In the genomic region with DNA sequence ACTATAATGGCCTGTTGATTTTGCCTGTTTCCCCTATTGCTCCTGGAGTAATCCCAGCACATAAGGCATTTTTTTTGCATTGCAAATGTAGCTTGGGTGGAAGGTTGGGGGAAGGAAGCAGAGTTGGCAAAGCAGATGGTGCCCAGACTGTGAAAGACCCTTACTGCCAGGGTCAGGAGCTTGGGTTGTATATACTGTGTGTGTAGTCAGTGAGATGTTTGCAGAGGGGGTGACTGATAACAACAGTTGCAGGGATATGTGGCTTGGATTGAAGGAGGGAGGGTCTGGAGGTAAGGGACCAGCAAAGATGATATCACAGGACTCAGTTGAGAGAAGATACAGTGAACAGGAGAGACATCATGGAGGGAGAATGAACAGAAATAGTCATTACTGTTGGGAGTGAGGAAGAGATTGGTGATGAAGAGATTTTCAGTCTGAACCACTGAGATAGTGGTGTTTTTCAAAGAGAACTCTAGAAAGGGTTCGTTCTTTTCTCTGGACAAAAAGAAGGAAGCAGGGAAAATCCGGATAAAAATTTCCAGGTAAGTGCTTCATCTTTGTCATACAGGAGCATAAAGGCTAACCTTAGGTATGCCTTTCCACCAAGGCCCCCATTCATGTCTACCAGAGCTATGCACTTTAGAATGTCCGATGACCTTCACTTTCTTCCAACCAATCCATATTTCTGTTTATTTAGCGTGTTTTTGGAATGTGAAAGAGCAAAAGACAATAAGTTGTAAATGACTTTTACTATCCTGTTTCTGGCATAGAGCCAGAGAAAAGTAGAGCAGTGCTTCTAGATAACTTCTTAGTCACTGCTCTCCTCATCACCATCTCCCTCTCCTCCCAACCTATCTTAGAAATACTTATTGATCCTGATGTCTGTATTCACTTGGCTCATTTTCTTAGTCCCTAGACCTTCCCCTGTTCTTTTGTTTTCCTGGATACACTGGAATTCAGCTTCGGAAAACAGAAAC, we compare ENCODE assay signal across 1 cellular context.
TF ChIP-seq lines count a peak whose summit lies in the region.

No MANE protein-coding gene starts in this region.

TF ChIP-seq in HepG2, 621 proteins besides CTCF, POLR2A, EP300 and RAD21 (continued from another document and continues in another):
- TF ChIP-seq KDM1A (CRISPR knock-in tag; IDR thresholded peaks at IDR 0.05) (peak; percentile 72), FOXP1 (IDR thresholded peaks at IDR 0.05) (peak; percentile 68; the same call in 1 of the 2 replicates), FOXP1 (CRISPR knock-in tag; IDR thresholded peaks at IDR 0.05) (peak; percentile 87), ZNF550 (CRISPR knock-in tag; IDR thresholded peaks at IDR 0.05; ENCODE audit: borderline replicate concordance) (no peak; the same call in 1 of the 2 replicates), KDM2A (CRISPR knock-in tag; IDR thresholded peaks at IDR 0.05; ENCODE audit: borderline replicate concordance, low read depth) (no peak), HOXD1 (CRISPR knock-in tag; IDR thresholded peaks at IDR 0.05) (peak; percentile 55; the same call in 1 of the 2 replicates), SAP130 (CRISPR knock-in tag; IDR thresholded peaks at IDR 0.05; ENCODE audit: low read depth) (peak; percentile 69), HOXA3 (CRISPR knock-in tag; IDR thresholded peaks at IDR 0.05) (peak; percentile 74), ZNF616 (CRISPR knock-in tag; IDR thresholded peaks at IDR 0.05; ENCODE audit: low read depth) (no peak), ZNF235 (CRISPR knock-in tag; IDR thresholded peaks at IDR 0.05; ENCODE audit: borderline replicate concordance) (no peak), REPIN1 (CRISPR knock-in tag; IDR thresholded peaks at IDR 0.05; ENCODE audit: borderline replicate concordance, low read depth) (0 out of 2 replicates have a peak, but pooled peaks have one; percentile 73), ONECUT2 (CRISPR knock-in tag; IDR thresholded peaks at IDR 0.05) (peak; percentile 95), ISL2 (CRISPR knock-in tag; IDR thresholded peaks at IDR 0.05) (peak; percentile 96), POGZ (CRISPR knock-in tag; IDR thresholded peaks at IDR 0.05) (peak; percentile 99), RARA (CRISPR knock-in tag; IDR thresholded peaks at IDR 0.05) (peak; percentile 94), ZNF614 (CRISPR knock-in tag; IDR thresholded peaks at IDR 0.05; ENCODE audit: borderline replicate concordance) (peak; percentile 86; the same call in 1 of the 2 replicates), ZNF549 (CRISPR knock-in tag; IDR thresholded peaks at IDR 0.05) (no peak), ZNF264 (CRISPR knock-in tag; IDR thresholded peaks at IDR 0.05) (0 out of 2 replicates have a peak, but pooled peaks have one; percentile 73), ZNF180 (CRISPR knock-in tag; IDR thresholded peaks at IDR 0.05; ENCODE audit: borderline replicate concordance, low read depth) (no peak), ISX (CRISPR knock-in tag; conservative IDR thresholded peaks at IDR 0.05) (no peak; the same call in 1 of the 2 replicates), HNF4G (IDR thresholded peaks at IDR 0.05; ENCODE audit: borderline replicate concordance, low read depth, low read length) (peak; percentile 72), HNF4G (CRISPR knock-in tag; IDR thresholded peaks at IDR 0.05; ENCODE audit: borderline replicate concordance, low read depth) (peak; percentile 58; the same call in 1 of the 2 replicates), JDP2 (CRISPR knock-in tag; IDR thresholded peaks at IDR 0.05; ENCODE audit: borderline replicate concordance) (no peak), HOXA5 (CRISPR knock-in tag; IDR thresholded peaks at IDR 0.05) (peak; percentile 75; the same call in 1 of the 2 replicates), ZNF768 (CRISPR knock-in tag; IDR thresholded peaks at IDR 0.05) (no peak)
- TF ChIP-seq, protein P1, sequence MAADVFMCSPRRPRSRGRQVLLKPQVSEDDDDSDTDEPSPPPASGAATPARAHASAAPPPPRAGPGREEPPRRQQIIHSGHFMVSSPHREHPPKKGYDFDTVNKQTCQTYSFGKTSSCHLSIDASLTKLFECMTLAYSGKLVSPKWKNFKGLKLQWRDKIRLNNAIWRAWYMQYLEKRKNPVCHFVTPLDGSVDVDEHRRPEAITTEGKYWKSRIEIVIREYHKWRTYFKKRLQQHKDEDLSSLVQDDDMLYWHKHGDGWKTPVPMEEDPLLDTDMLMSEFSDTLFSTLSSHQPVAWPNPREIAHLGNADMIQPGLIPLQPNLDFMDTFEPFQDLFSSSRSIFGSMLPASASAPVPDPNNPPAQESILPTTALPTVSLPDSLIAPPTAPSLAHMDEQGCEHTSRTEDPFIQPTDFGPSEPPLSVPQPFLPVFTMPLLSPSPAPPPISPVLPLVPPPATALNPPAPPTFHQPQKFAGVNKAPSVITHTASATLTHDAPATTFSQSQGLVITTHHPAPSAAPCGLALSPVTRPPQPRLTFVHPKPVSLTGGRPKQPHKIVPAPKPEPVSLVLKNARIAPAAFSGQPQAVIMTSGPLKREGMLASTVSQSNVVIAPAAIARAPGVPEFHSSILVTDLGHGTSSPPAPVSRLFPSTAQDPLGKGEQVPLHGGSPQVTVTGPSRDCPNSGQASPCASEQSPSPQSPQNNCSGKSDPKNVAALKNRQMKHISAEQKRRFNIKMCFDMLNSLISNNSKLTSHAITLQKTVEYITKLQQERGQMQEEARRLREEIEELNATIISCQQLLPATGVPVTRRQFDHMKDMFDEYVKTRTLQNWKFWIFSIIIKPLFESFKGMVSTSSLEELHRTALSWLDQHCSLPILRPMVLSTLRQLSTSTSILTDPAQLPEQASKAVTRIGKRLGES (CRISPR knock-in tag; IDR thresholded peaks at IDR 0.05; ENCODE audit: borderline replicate concordance), result 0 out of 2 replicates have a peak, but pooled peaks have one; percentile 25
- TF ChIP-seq, protein P2, sequence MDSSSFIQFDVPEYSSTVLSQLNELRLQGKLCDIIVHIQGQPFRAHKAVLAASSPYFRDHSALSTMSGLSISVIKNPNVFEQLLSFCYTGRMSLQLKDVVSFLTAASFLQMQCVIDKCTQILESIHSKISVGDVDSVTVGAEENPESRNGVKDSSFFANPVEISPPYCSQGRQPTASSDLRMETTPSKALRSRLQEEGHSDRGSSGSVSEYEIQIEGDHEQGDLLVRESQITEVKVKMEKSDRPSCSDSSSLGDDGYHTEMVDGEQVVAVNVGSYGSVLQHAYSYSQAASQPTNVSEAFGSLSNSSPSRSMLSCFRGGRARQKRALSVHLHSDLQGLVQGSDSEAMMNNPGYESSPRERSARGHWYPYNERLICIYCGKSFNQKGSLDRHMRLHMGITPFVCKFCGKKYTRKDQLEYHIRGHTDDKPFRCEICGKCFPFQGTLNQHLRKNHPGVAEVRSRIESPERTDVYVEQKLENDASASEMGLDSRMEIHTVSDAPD (CRISPR knock-in tag; IDR thresholded peaks at IDR 0.05), result no peak
- TF ChIP-seq, protein P3, sequence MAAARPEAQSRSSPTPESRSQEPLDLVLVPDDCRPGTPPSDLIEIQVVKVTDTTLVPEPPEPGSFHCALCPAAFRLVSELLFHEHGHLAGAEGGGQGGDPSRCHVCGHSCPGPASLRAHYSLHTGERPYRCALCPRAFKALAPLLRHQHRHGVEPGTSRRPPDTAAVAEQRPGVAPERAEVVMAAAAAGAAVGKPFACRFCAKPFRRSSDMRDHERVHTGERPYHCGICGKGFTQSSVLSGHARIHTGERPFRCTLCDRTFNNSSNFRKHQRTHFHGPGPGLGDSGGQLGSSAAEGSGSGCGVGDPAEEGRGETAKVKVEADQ (CRISPR knock-in tag; IDR thresholded peaks at IDR 0.05; ENCODE audit: borderline replicate concordance), result peak; percentile 97; the same call in 1 of the 2 replicates
- TF ChIP-seq, protein P4, sequence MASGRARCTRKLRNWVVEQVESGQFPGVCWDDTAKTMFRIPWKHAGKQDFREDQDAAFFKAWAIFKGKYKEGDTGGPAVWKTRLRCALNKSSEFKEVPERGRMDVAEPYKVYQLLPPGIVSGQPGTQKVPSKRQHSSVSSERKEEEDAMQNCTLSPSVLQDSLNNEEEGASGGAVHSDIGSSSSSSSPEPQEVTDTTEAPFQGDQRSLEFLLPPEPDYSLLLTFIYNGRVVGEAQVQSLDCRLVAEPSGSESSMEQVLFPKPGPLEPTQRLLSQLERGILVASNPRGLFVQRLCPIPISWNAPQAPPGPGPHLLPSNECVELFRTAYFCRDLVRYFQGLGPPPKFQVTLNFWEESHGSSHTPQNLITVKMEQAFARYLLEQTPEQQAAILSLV (CRISPR knock-in tag; IDR thresholded peaks at IDR 0.05; ENCODE audit: borderline replicate concordance), result no peak
- TF ChIP-seq, protein P5, sequence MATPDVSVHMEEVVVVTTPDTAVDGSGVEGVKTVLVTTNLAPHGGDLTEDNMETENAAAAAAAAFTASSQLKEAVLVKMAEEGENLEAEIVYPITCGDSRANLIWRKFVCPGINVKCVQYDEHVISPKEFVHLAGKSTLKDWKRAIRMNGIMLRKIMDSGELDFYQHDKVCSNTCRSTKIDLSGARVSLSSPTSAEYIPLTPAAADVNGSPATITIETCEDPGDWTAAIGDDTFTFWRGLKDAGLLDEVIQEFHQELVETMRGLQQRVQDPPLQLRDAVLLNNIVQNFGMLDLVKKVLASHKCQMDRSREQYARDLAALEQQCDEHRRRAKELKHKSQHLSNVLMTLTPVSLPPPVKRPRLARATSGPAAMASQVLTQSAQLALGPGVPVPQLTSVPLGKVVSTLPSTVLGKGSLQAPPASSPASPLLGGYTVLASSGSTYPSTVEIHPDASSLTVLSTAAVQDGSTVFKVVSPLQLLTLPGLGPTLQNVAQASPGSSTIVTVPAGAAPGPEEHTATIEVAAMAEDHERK (CRISPR knock-in tag; IDR thresholded peaks at IDR 0.05; ENCODE audit: low read depth), result no peak
- TF ChIP-seq, protein P6, sequence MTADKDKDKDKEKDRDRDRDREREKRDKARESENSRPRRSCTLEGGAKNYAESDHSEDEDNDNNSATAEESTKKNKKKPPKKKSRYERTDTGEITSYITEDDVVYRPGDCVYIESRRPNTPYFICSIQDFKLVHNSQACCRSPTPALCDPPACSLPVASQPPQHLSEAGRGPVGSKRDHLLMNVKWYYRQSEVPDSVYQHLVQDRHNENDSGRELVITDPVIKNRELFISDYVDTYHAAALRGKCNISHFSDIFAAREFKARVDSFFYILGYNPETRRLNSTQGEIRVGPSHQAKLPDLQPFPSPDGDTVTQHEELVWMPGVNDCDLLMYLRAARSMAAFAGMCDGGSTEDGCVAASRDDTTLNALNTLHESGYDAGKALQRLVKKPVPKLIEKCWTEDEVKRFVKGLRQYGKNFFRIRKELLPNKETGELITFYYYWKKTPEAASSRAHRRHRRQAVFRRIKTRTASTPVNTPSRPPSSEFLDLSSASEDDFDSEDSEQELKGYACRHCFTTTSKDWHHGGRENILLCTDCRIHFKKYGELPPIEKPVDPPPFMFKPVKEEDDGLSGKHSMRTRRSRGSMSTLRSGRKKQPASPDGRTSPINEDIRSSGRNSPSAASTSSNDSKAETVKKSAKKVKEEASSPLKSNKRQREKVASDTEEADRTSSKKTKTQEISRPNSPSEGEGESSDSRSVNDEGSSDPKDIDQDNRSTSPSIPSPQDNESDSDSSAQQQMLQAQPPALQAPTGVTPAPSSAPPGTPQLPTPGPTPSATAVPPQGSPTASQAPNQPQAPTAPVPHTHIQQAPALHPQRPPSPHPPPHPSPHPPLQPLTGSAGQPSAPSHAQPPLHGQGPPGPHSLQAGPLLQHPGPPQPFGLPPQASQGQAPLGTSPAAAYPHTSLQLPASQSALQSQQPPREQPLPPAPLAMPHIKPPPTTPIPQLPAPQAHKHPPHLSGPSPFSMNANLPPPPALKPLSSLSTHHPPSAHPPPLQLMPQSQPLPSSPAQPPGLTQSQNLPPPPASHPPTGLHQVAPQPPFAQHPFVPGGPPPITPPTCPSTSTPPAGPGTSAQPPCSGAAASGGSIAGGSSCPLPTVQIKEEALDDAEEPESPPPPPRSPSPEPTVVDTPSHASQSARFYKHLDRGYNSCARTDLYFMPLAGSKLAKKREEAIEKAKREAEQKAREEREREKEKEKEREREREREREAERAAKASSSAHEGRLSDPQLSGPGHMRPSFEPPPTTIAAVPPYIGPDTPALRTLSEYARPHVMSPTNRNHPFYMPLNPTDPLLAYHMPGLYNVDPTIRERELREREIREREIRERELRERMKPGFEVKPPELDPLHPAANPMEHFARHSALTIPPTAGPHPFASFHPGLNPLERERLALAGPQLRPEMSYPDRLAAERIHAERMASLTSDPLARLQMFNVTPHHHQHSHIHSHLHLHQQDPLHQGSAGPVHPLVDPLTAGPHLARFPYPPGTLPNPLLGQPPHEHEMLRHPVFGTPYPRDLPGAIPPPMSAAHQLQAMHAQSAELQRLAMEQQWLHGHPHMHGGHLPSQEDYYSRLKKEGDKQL (CRISPR knock-in tag; IDR thresholded peaks at IDR 0.05; ENCODE audit: low read depth), result 0 out of 2 replicates have a peak, but pooled peaks have one; percentile 56
- TF ChIP-seq, protein P7, sequence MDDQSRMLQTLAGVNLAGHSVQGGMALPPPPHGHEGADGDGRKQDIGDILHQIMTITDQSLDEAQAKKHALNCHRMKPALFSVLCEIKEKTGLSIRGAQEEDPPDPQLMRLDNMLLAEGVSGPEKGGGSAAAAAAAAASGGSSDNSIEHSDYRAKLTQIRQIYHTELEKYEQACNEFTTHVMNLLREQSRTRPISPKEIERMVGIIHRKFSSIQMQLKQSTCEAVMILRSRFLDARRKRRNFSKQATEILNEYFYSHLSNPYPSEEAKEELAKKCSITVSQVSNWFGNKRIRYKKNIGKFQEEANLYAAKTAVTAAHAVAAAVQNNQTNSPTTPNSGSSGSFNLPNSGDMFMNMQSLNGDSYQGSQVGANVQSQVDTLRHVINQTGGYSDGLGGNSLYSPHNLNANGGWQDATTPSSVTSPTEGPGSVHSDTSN (CRISPR knock-in tag; IDR thresholded peaks at IDR 0.05; ENCODE audit: borderline replicate concordance), result no peak
- TF ChIP-seq, protein P8, sequence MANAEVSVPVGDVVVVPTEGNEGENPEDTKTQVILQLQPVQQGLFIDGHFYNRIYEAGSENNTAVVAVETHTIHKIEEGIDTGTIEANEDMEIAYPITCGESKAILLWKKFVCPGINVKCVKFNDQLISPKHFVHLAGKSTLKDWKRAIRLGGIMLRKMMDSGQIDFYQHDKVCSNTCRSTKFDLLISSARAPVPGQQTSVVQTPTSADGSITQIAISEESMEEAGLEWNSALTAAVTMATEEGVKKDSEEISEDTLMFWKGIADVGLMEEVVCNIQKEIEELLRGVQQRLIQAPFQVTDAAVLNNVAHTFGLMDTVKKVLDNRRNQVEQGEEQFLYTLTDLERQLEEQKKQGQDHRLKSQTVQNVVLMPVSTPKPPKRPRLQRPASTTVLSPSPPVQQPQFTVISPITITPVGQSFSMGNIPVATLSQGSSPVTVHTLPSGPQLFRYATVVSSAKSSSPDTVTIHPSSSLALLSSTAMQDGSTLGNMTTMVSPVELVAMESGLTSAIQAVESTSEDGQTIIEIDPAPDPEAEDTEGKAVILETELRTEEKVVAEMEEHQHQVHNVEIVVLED (CRISPR knock-in tag; IDR thresholded peaks at IDR 0.05; ENCODE audit: borderline replicate concordance), result peak; percentile 52; the same call in 1 of the 2 replicates
- TF ChIP-seq, protein P9, sequence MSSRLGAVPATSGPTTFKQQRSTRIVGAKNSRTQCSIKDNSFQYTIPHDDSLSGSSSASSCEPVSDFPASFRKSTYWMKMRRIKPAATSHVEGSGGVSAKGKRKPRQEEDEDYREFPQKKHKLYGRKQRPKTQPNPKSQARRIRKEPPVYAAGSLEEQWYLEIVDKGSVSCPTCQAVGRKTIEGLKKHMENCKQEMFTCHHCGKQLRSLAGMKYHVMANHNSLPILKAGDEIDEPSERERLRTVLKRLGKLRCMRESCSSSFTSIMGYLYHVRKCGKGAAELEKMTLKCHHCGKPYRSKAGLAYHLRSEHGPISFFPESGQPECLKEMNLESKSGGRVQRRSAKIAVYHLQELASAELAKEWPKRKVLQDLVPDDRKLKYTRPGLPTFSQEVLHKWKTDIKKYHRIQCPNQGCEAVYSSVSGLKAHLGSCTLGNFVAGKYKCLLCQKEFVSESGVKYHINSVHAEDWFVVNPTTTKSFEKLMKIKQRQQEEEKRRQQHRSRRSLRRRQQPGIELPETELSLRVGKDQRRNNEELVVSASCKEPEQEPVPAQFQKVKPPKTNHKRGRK (CRISPR knock-in tag; IDR thresholded peaks at IDR 0.05), result no peak
